In the genomic region with DNA sequence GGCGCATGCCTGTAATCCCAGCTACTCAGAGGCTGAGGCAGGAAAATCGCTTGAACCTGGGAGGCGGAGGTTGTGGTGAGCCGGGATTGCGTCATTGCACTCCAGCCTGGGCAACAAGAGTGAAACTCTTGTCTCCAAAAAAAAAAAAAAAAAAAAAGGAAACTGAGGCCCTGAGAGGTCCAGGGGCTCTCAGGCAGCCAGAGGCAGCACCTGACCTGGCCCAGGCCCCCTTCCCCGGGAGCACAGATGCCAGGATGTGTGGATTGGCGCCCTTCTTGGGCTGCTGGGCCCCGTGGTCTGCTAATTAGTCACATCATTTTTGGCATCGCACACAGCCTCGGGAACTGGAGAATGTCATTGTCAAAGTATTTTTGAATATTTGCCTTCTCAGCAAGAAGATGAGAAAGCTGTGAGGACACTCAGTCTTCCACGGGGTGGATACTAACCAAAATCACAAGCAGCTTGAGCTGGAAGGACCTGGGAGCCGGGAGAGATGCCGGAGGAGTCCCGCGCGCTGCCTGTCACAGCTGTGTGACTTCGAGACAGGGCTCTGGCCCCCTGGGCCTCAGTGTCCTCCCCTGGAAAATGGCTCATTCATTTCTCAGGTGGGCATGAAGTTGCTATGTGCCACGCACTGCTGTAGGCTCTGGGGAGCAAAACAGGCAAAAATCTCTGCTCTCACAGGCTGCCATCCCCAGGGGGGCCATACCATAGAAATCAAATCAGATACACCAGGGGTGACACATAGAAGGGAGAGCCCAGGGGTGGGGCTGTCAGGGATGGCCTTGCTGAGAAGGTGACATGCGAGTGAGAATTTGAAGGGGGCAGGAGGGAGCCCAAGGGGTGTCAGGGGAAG, we compare ENCODE assay signal across 1 cellular context.
TF ChIP-seq lines count a peak whose summit lies in the region.

No MANE protein-coding gene starts in this region.

TF ChIP-seq in HepG2, 621 proteins besides CTCF, POLR2A, EP300 and RAD21 (continued from another document and continues in another):
- TF ChIP-seq, protein P1, sequence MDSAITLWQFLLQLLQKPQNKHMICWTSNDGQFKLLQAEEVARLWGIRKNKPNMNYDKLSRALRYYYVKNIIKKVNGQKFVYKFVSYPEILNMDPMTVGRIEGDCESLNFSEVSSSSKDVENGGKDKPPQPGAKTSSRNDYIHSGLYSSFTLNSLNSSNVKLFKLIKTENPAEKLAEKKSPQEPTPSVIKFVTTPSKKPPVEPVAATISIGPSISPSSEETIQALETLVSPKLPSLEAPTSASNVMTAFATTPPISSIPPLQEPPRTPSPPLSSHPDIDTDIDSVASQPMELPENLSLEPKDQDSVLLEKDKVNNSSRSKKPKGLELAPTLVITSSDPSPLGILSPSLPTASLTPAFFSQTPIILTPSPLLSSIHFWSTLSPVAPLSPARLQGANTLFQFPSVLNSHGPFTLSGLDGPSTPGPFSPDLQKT (CRISPR knock-in tag; IDR thresholded peaks at IDR 0.05; ENCODE audit: borderline replicate concordance), result no peak
- TF ChIP-seq, protein P2, sequence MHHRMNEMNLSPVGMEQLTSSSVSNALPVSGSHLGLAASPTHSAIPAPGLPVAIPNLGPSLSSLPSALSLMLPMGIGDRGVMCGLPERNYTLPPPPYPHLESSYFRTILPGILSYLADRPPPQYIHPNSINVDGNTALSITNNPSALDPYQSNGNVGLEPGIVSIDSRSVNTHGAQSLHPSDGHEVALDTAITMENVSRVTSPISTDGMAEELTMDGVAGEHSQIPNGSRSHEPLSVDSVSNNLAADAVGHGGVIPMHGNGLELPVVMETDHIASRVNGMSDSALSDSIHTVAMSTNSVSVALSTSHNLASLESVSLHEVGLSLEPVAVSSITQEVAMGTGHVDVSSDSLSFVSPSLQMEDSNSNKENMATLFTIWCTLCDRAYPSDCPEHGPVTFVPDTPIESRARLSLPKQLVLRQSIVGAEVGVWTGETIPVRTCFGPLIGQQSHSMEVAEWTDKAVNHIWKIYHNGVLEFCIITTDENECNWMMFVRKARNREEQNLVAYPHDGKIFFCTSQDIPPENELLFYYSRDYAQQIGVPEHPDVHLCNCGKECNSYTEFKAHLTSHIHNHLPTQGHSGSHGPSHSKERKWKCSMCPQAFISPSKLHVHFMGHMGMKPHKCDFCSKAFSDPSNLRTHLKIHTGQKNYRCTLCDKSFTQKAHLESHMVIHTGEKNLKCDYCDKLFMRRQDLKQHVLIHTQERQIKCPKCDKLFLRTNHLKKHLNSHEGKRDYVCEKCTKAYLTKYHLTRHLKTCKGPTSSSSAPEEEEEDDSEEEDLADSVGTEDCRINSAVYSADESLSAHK (CRISPR knock-in tag; IDR thresholded peaks at IDR 0.05; ENCODE audit: borderline replicate concordance), result no peak
- TF ChIP-seq, protein P3, sequence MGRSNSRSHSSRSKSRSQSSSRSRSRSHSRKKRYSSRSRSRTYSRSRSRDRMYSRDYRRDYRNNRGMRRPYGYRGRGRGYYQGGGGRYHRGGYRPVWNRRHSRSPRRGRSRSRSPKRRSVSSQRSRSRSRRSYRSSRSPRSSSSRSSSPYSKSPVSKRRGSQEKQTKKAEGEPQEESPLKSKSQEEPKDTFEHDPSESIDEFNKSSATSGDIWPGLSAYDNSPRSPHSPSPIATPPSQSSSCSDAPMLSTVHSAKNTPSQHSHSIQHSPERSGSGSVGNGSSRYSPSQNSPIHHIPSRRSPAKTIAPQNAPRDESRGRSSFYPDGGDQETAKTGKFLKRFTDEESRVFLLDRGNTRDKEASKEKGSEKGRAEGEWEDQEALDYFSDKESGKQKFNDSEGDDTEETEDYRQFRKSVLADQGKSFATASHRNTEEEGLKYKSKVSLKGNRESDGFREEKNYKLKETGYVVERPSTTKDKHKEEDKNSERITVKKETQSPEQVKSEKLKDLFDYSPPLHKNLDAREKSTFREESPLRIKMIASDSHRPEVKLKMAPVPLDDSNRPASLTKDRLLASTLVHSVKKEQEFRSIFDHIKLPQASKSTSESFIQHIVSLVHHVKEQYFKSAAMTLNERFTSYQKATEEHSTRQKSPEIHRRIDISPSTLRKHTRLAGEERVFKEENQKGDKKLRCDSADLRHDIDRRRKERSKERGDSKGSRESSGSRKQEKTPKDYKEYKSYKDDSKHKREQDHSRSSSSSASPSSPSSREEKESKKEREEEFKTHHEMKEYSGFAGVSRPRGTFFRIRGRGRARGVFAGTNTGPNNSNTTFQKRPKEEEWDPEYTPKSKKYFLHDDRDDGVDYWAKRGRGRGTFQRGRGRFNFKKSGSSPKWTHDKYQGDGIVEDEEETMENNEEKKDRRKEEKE (IDR thresholded peaks at IDR 0.05), result no peak
- TF ChIP-seq, protein P4, sequence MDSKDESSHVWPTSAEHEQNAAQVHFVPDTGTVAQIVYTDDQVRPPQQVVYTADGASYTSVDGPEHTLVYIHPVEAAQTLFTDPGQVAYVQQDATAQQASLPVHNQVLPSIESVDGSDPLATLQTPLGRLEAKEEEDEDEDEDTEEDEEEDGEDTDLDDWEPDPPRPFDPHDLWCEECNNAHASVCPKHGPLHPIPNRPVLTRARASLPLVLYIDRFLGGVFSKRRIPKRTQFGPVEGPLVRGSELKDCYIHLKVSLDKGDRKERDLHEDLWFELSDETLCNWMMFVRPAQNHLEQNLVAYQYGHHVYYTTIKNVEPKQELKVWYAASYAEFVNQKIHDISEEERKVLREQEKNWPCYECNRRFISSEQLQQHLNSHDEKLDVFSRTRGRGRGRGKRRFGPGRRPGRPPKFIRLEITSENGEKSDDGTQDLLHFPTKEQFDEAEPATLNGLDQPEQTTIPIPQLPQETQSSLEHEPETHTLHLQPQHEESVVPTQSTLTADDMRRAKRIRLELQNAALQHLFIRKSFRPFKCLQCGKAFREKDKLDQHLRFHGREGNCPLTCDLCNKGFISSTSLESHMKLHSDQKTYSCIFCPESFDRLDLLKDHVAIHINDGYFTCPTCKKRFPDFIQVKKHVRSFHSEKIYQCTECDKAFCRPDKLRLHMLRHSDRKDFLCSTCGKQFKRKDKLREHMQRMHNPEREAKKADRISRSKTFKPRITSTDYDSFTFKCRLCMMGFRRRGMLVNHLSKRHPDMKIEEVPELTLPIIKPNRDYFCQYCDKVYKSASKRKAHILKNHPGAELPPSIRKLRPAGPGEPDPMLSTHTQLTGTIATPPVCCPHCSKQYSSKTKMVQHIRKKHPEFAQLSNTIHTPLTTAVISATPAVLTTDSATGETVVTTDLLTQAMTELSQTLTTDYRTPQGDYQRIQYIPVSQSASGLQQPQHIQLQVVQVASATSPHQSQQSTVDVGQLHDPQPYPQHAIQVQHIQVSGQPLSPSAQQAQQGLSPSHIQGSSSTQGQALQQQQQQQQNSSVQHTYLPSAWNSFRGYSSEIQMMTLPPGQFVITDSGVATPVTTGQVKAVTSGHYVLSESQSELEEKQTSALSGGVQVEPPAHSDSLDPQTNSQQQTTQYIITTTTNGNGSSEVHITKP (CRISPR knock-in tag; IDR thresholded peaks at IDR 0.05; ENCODE audit: low read depth), result no peak
- TF ChIP-seq CHD2 (IDR thresholded peaks at IDR 0.05; ENCODE audit: low read depth, low read length), result no peak
- peak; percentile 52 for TF ChIP-seq CEBPG (CRISPR knock-in tag; IDR thresholded peaks at IDR 0.05)
- peak; percentile 11; the same call in 1 of the 2 replicates for TF ChIP-seq CEBPB (IDR thresholded peaks at IDR 0.05; ENCODE audit: borderline replicate concordance, low read depth, low read length)
- no peak for TF ChIP-seq ZNF841 (CRISPR knock-in tag; IDR thresholded peaks at IDR 0.05; ENCODE audit: borderline replicate concordance)
- no peak for TF ChIP-seq FOXM1 (CRISPR knock-in tag; IDR thresholded peaks at IDR 0.05)
- TF ChIP-seq PHB2 (IDR thresholded peaks at IDR 0.05; ENCODE audit: partially characterized antibody), result no peak
- TF ChIP-seq ZNF253 (CRISPR knock-in tag; IDR thresholded peaks at IDR 0.05; ENCODE audit: borderline replicate concordance), result no peak
- TF ChIP-seq, protein P5, sequence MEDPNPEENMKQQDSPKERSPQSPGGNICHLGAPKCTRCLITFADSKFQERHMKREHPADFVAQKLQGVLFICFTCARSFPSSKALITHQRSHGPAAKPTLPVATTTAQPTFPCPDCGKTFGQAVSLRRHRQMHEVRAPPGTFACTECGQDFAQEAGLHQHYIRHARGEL (CRISPR knock-in tag; IDR thresholded peaks at IDR 0.05), result no peak
- no peak for TF ChIP-seq KDM2A (CRISPR knock-in tag; IDR thresholded peaks at IDR 0.05; ENCODE audit: borderline replicate concordance, low read depth)
- TF ChIP-seq NR3C1 (CRISPR knock-in tag; IDR thresholded peaks at IDR 0.05), result no peak
- no peak for TF ChIP-seq ZFP37 (CRISPR knock-in tag; IDR thresholded peaks at IDR 0.05; ENCODE audit: borderline replicate concordance)
- TF ChIP-seq MEIS2 (CRISPR knock-in tag; IDR thresholded peaks at IDR 0.05), result no peak
- TF ChIP-seq, protein P6, sequence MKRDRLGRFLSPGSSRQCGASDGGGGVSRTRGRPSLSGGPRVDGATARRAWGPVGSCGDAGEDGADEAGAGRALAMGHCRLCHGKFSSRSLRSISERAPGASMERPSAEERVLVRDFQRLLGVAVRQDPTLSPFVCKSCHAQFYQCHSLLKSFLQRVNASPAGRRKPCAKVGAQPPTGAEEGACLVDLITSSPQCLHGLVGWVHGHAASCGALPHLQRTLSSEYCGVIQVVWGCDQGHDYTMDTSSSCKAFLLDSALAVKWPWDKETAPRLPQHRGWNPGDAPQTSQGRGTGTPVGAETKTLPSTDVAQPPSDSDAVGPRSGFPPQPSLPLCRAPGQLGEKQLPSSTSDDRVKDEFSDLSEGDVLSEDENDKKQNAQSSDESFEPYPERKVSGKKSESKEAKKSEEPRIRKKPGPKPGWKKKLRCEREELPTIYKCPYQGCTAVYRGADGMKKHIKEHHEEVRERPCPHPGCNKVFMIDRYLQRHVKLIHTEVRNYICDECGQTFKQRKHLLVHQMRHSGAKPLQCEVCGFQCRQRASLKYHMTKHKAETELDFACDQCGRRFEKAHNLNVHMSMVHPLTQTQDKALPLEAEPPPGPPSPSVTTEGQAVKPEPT (CRISPR knock-in tag; IDR thresholded peaks at IDR 0.05; ENCODE audit: low read depth), result no peak
- TF ChIP-seq MZF1 (CRISPR knock-in tag; IDR thresholded peaks at IDR 0.05; ENCODE audit: borderline replicate concordance), result no peak
- no peak for TF ChIP-seq ZBTB38 (CRISPR knock-in tag; IDR thresholded peaks at IDR 0.05)
- no peak for TF ChIP-seq PCBP1 (IDR thresholded peaks at IDR 0.05; ENCODE audit: borderline replicate concordance, low read depth, low read length)
- TF ChIP-seq, protein P7, sequence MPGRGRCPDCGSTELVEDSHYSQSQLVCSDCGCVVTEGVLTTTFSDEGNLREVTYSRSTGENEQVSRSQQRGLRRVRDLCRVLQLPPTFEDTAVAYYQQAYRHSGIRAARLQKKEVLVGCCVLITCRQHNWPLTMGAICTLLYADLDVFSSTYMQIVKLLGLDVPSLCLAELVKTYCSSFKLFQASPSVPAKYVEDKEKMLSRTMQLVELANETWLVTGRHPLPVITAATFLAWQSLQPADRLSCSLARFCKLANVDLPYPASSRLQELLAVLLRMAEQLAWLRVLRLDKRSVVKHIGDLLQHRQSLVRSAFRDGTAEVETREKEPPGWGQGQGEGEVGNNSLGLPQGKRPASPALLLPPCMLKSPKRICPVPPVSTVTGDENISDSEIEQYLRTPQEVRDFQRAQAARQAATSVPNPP (CRISPR knock-in tag; IDR thresholded peaks at IDR 0.05), result no peak
- TF ChIP-seq, protein P8, sequence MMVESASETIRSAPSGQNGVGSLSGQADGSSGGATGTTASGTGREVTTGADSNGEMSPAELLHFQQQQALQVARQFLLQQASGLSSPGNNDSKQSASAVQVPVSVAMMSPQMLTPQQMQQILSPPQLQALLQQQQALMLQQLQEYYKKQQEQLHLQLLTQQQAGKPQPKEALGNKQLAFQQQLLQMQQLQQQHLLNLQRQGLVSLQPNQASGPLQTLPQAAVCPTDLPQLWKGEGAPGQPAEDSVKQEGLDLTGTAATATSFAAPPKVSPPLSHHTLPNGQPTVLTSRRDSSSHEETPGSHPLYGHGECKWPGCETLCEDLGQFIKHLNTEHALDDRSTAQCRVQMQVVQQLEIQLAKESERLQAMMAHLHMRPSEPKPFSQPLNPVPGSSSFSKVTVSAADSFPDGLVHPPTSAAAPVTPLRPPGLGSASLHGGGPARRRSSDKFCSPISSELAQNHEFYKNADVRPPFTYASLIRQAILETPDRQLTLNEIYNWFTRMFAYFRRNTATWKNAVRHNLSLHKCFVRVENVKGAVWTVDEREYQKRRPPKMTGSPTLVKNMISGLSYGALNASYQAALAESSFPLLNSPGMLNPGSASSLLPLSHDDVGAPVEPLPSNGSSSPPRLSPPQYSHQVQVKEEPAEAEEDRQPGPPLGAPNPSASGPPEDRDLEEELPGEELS (CRISPR knock-in tag; IDR thresholded peaks at IDR 0.05), result no peak
- TF ChIP-seq ZKSCAN1 (IDR thresholded peaks at IDR 0.05; ENCODE audit: low read length), result no peak
- TF ChIP-seq NR2F2 (IDR thresholded peaks at IDR 0.05; ENCODE audit: borderline replicate concordance, low read depth), result no peak
- TF ChIP-seq NFKB2 (CRISPR knock-in tag; IDR thresholded peaks at IDR 0.05; ENCODE audit: borderline replicate concordance), result 0 out of 2 replicates have a peak, but pooled peaks have one; percentile 30
- no peak for TF ChIP-seq GLI4 (CRISPR knock-in tag; IDR thresholded peaks at IDR 0.05; ENCODE audit: borderline replicate concordance)
- TF ChIP-seq ARNTL (CRISPR knock-in tag; IDR thresholded peaks at IDR 0.05), result no peak
- no peak for TF ChIP-seq ELF4 (CRISPR knock-in tag; IDR thresholded peaks at IDR 0.05; ENCODE audit: borderline replicate concordance)
- TF ChIP-seq NR2C2 (CRISPR knock-in tag; IDR thresholded peaks at IDR 0.05; ENCODE audit: borderline replicate concordance), result no peak
- TF ChIP-seq ZNF296 (CRISPR knock-in tag; conservative IDR thresholded peaks at IDR 0.05), result no peak
- no peak for TF ChIP-seq DPF2 (CRISPR knock-in tag; IDR thresholded peaks at IDR 0.05; ENCODE audit: borderline replicate concordance, low read depth)
- no peak for TF ChIP-seq ZNF772 (CRISPR knock-in tag; IDR thresholded peaks at IDR 0.05)
- TF ChIP-seq KAT7 (CRISPR knock-in tag; IDR thresholded peaks at IDR 0.05; ENCODE audit: borderline replicate concordance), result no peak
- TF ChIP-seq, protein P9, sequence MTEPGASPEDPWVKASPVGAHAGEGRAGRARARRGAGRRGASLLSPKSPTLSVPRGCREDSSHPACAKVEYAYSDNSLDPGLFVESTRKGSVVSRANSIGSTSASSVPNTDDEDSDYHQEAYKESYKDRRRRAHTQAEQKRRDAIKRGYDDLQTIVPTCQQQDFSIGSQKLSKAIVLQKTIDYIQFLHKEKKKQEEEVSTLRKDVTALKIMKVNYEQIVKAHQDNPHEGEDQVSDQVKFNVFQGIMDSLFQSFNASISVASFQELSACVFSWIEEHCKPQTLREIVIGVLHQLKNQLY (CRISPR knock-in tag; IDR thresholded peaks at IDR 0.05), result no peak
- no peak for TF ChIP-seq ZNF776 (CRISPR knock-in tag; IDR thresholded peaks at IDR 0.05)
- no peak for TF ChIP-seq THYN1 (CRISPR knock-in tag; IDR thresholded peaks at IDR 0.05; ENCODE audit: borderline replicate concordance, low read depth)
- TF ChIP-seq, protein P10, sequence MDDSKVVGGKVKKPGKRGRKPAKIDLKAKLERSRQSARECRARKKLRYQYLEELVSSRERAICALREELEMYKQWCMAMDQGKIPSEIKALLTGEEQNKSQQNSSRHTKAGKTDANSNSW (CRISPR knock-in tag; IDR thresholded peaks at IDR 0.05; ENCODE audit: borderline replicate concordance), result no peak
